Comparison of ENCODE assay signal across 19 cellular contexts in genomic region chr9:9970514-9970913, GRCh38.
DNase-seq lines count a peak whose midpoint lies in the region; ATAC-seq and TF ChIP-seq lines count a peak whose summit lies in the region.
"Had no signal": no experiment of that assay in that cellular context is flagged by ENCODE, and none has a peak within 500 bp of the region (broad histone marks: within the 10 kb centered on the region; RNA-seq: fewer than 3 reads in every experiment).

No MANE protein-coding gene starts in this region.

- H3K23me2 ChIP-seq in H9 (ENCODE audit: insufficient read length, low read depth, low read length, poor library complexity, severe bottlenecking), result no peaks in the 10 kb centered on the region

- H3K4me3 Mint-ChIP-seq in H9, result no peak overlapping the region
- no peak overlapping the region for H3K4me3 Mint-ChIP-seq in activated CD8-positive, alpha-beta T cell treated with anti-CD3 and anti-CD28 coated beads for 36 hours
- H3K4me3 Mint-ChIP-seq: B cell; CD4-positive, alpha-beta T cell; CD8-positive, alpha-beta T cell had no signal

- no peak overlapping the region for H3K4me3 ChIP-seq in mesenchymal stem cell (ENCODE audit: insufficient read depth in 1 of 2, low read depth in 1 of 2, low read length in 2 of 2)
- no peak overlapping the region for H3K4me3 ChIP-seq in neuronal stem cell (ENCODE audit: low read length in 2 of 2)
- H3K4me3 ChIP-seq: BLaER1 treated with 17β-estradiol and CSF1 and Interleukin-3, amounts not matched to agents 10 nM and 100 nM had no signal

- peak overlapping the region in 2 of 3 experiments; percentile 27 to 60; a peak in 1 of 7 replicates for H3K27ac Mint-ChIP-seq in H9
- no peak overlapping the region for H3K27ac Mint-ChIP-seq in activated CD8-positive, alpha-beta T cell treated with anti-CD3 and anti-CD28 coated beads for 36 hours
- H3K27ac Mint-ChIP-seq: B cell; CD4-positive, alpha-beta T cell; CD8-positive, alpha-beta T cell had no signal

- H2BK120ac ChIP-seq in H9 (ENCODE audit: low read depth, low read length, poor library complexity, severe bottlenecking) (no peak overlapping the region), mesenchymal stem cell (ENCODE audit: low read depth, low read length) (no peak overlapping the region), neuronal stem cell (ENCODE audit: low read depth, low read length) (no peak overlapping the region)

- H4K5ac ChIP-seq in H9 (ENCODE audit: insufficient read length, low read depth, low read length), result no peak overlapping the region

- H3K36me3 ChIP-seq in mesenchymal stem cell (ENCODE audit: control insufficient read depth in 1 of 2, insufficient read depth in 2 of 2, low read depth in 1 of 2, low read length in 2 of 2) (no peaks in the 10 kb centered on the region), neuronal stem cell (replicated peaks in 1 of 2; ENCODE audit: control insufficient read depth in 2 of 2, insufficient read depth in 2 of 2, low read length in 2 of 2) (no peaks in the 10 kb centered on the region)
- H3K36me3 ChIP-seq: BLaER1 treated with 17β-estradiol and CSF1 and Interleukin-3, amounts not matched to agents 10 nM and 100 nM had no signal

- no peaks in the 10 kb centered on the region for H4K20me1 ChIP-seq in H9 (ENCODE audit: control insufficient read depth, insufficient read depth, insufficient read length)
- H4K20me1 ChIP-seq: BLaER1 treated with 17β-estradiol and CSF1 and Interleukin-3, amounts not matched to agents 10 nM and 100 nM had no signal

- H3K4me1 ChIP-seq in H9 (ENCODE audit: insufficient read depth, low read length), result no peaks in the 10 kb centered on the region
- H3K4me1 ChIP-seq in mesenchymal stem cell (ENCODE audit: control insufficient read depth, insufficient read depth, low read depth, low read length), result no peaks in the 10 kb centered on the region
- no peaks in the 10 kb centered on the region for H3K4me1 ChIP-seq in neuronal stem cell (ENCODE audit: control insufficient read depth in 2 of 2, insufficient read depth in 1 of 2, low read depth in 1 of 2, low read length in 2 of 2)
- H3K4me1 ChIP-seq: BLaER1 treated with 17β-estradiol and CSF1 and Interleukin-3, amounts not matched to agents 10 nM and 100 nM; Caco-2 had no signal

- no peaks in the 10 kb centered on the region for H3K27me3 Mint-ChIP-seq in H9 (ENCODE audit: low read depth)
- H3K27me3 Mint-ChIP-seq in activated CD8-positive, alpha-beta T cell treated with anti-CD3 and anti-CD28 coated beads for 36 hours, result no peaks in the 10 kb centered on the region
- H3K27me3 Mint-ChIP-seq: B cell; CD4-positive, alpha-beta T cell had no signal

- H3K9ac ChIP-seq in H9 (ENCODE audit: extremely low read depth, insufficient read length, low read length) (no peak overlapping the region), mesenchymal stem cell (ENCODE audit: low read length) (no peak overlapping the region), neuronal stem cell (ENCODE audit: low read depth, low read length, poor library complexity) (no peak overlapping the region)
- H3K9ac ChIP-seq: BLaER1 treated with 17β-estradiol and CSF1 and Interleukin-3, amounts not matched to agents 10 nM and 100 nM had no signal

- TF ChIP-seq CTCF in H9 (conservative IDR thresholded peaks at IDR 0.05), result no peak
- TF ChIP-seq CTCF in activated CD8-positive, alpha-beta T cell treated with anti-CD3 and anti-CD28 coated beads for 36 hours (IDR thresholded peaks at IDR 0.05), result no peak

- no peak overlapping the region for H3K27ac ChIP-seq in H9 (ENCODE audit: insufficient read length, low read depth, low read length)
- no peak overlapping the region for H3K27ac ChIP-seq in mesenchymal stem cell (ENCODE audit: low read length, poor library complexity, severe bottlenecking)
- H3K27ac ChIP-seq in neuronal stem cell (replicated peaks; ENCODE audit: low read length), result no peak overlapping the region
- H3K27ac ChIP-seq: BLaER1 treated with 17β-estradiol and CSF1 and Interleukin-3, amounts not matched to agents 10 nM and 100 nM; C4-2B had no signal

- H3K14ac ChIP-seq in H9 (ENCODE audit: insufficient read depth, low read length) (no peak overlapping the region), mesenchymal stem cell (ENCODE audit: low read length in 2 of 2) (no peak overlapping the region), neuronal stem cell (ENCODE audit: low read length) (no peak overlapping the region)

- intact Hi-C loops in activated CD8-positive, alpha-beta T cell treated with anti-CD3 and anti-CD28 coated beads for 36 hours (cut with micrococcal nuclease), result no loop called here

- H3K4me2 ChIP-seq in H9 (ENCODE audit: insufficient read depth, insufficient read length, low read length), result no peak overlapping the region
- H3K4me2 ChIP-seq in mesenchymal stem cell (ENCODE audit: low read length, poor library complexity, severe bottlenecking), result no peak overlapping the region
- H3K4me2 ChIP-seq in neuronal stem cell (ENCODE audit: insufficient read depth, low read length, poor library complexity, severe bottlenecking), result no peak overlapping the region
- H3K4me2 ChIP-seq: BLaER1 treated with 17β-estradiol and CSF1 and Interleukin-3, amounts not matched to agents 10 nM and 100 nM had no signal

- no peak overlapping the region for H2AK5ac ChIP-seq in H9 (ENCODE audit: insufficient read length, low read length)
- peak overlapping the region; percentile 77 for H2AK5ac ChIP-seq in mesenchymal stem cell (ENCODE audit: low read length, severe bottlenecking)
- H2AK5ac ChIP-seq in neuronal stem cell (ENCODE audit: low read depth, low read length), result no peak overlapping the region

- WGBS in H9 (ENCODE audit: extremely low coverage, insufficient read length, low lambda C conversion rate), result no CpG with 5 or more reads among the region's 5 CpGs
- 94% methylated on average over 4 of the region's 5 CpGs for WGBS in mesenchymal stem cell
- no CpG with 5 or more reads among the region's 5 CpGs for WGBS in neuronal stem cell (ENCODE audit: extremely low coverage in 2 of 2, insufficient read length in 2 of 2, insufficient replicate concordance in 1 of 2), 2 donors

- H2AFZ ChIP-seq in H9 (ENCODE audit: low read length), result no peak overlapping the region
- H2AFZ ChIP-seq in mesenchymal stem cell (ENCODE audit: low read depth, low read length), result no peak overlapping the region
- no peak overlapping the region for H2AFZ ChIP-seq in neuronal stem cell (ENCODE audit: low read length)

- peaks cover 6% of the 10 kb centered on the region in 2 experiments for H3K4me1 Mint-ChIP-seq in H9
- H3K4me1 Mint-ChIP-seq in activated CD8-positive, alpha-beta T cell treated with anti-CD3 and anti-CD28 coated beads for 36 hours (ENCODE audit: low read depth), result no peaks in the 10 kb centered on the region
- H3K4me1 Mint-ChIP-seq: B cell had no signal

- H2BK5ac ChIP-seq in H9 (ENCODE audit: insufficient read length, low read length) (no peak overlapping the region), mesenchymal stem cell (ENCODE audit: low read depth, low read length, poor library complexity, severe bottlenecking) (peak overlapping the region; percentile 51), neuronal stem cell (ENCODE audit: low read length) (no peak overlapping the region)

- H3K36me3 Mint-ChIP-seq in H9 (ENCODE audit: insufficient read depth in 1 of 3, low read depth in 3 of 3), result no peaks in the 10 kb centered on the region
- H3K36me3 Mint-ChIP-seq in activated CD8-positive, alpha-beta T cell treated with anti-CD3 and anti-CD28 coated beads for 36 hours (ENCODE audit: low read depth), result no peaks in the 10 kb centered on the region
- H3K36me3 Mint-ChIP-seq: CD8-positive, alpha-beta T cell had no signal

- H3K79me2 ChIP-seq in H9 (ENCODE audit: insufficient read depth, low read length), result no peaks in the 10 kb centered on the region

- no peak overlapping the region for H2BK20ac ChIP-seq in H9 (ENCODE audit: low read depth, low read length, poor library complexity, severe bottlenecking)

- no peak for DNase-seq in H9
- DNase-seq in SK-MEL-5 (ENCODE audit: low read depth, low spot score), result peak; percentile 9
- no peak for DNase-seq in mesenchymal stem cell
- peak; percentile 27 for DNase-seq in neuronal stem cell (ENCODE audit: low spot score)
- no peak for DNase-seq in activated CD8-positive, alpha-beta T cell treated with anti-CD3 and anti-CD28 coated beads for 36 hours
- DNase-seq: 8988T; AML-193; Caco-2; Calu3; CD4-positive, alpha-beta T cell; CD8-positive, alpha-beta T cell; DMS79 treated with DMSO at 0.1 percent for 48 hours; GF-D8 had no signal

- POLR2A ChIA-PET in activated CD8-positive, alpha-beta T cell treated with anti-CD3 and anti-CD28 coated beads for 36 hours (lab: Charles Lee), result no interaction called here

- H3K23ac ChIP-seq in H9 (ENCODE audit: insufficient read length, low read depth, low read length), result no peak overlapping the region
- H3K23ac ChIP-seq in mesenchymal stem cell (ENCODE audit: low read length in 2 of 2), result no peak overlapping the region
- no peak overlapping the region for H3K23ac ChIP-seq in neuronal stem cell (ENCODE audit: low read depth, low read length, poor library complexity)

- H3K56ac ChIP-seq in H9 (ENCODE audit: insufficient read length, low read depth, low read length), result no peak overlapping the region

- no peaks in the 10 kb centered on the region for H3K79me1 ChIP-seq in H9 (ENCODE audit: insufficient read depth, low read depth, low read length, poor library complexity, severe bottlenecking)
- no peaks in the 10 kb centered on the region for H3K79me1 ChIP-seq in mesenchymal stem cell (replicated peaks; ENCODE audit: low read length, poor library complexity, severe bottlenecking)
- no peaks in the 10 kb centered on the region for H3K79me1 ChIP-seq in neuronal stem cell (ENCODE audit: low read depth, low read length)

- CTCF ChIA-PET in activated CD8-positive, alpha-beta T cell treated with anti-CD3 and anti-CD28 coated beads for 36 hours (lab: Charles Lee), result no interaction called here

- in situ Hi-C loops in SK-MEL-5 (cut with HindIII; ENCODE audit: low pct_unique_long_range_greater_than_20kb, low sequenced_read_pairs), result no loop called here

- H3K27me3 ChIP-seq in H9 (ENCODE audit: insufficient read depth, low read length) (no peaks in the 10 kb centered on the region), mesenchymal stem cell (ENCODE audit: control insufficient read depth in 1 of 2, insufficient read depth in 1 of 2, low read length in 2 of 2) (peaks cover 0 to 6% of the 10 kb centered on the region in 2 experiments), neuronal stem cell (ENCODE audit: control insufficient read depth in 3 of 3, insufficient read depth in 3 of 3, low read depth in 1 of 3, low read length in 3 of 3) (no peaks in the 10 kb centered on the region)
- H3K27me3 ChIP-seq: BLaER1 treated with 17β-estradiol and CSF1 and Interleukin-3, amounts not matched to agents 10 nM and 100 nM had no signal

- H4K8ac ChIP-seq in H9 (replicated peaks; ENCODE audit: insufficient read length, low read depth, low read length) (no peak overlapping the region), mesenchymal stem cell (ENCODE audit: low read length) (no peak overlapping the region), neuronal stem cell (ENCODE audit: low read depth, low read length) (no peak overlapping the region)

- no peak overlapping the region for H3T11ph ChIP-seq in H9 (ENCODE audit: low read length)

- no peaks in the 10 kb centered on the region for H3K9me3 Mint-ChIP-seq in H9
- peaks cover 3% of the 10 kb centered on the region for H3K9me3 Mint-ChIP-seq in activated CD8-positive, alpha-beta T cell treated with anti-CD3 and anti-CD28 coated beads for 36 hours
- H3K9me3 Mint-ChIP-seq: CD8-positive, alpha-beta T cell had no signal

- ATAC-seq in HG02588 (IDR thresholded peaks at IDR 0.05; ENCODE audit: unreplicated experiment) (no peak), HG02678 (IDR thresholded peaks at IDR 0.05; ENCODE audit: unreplicated experiment) (no peak), GM18517 (IDR thresholded peaks at IDR 0.05; ENCODE audit: unreplicated experiment) (no peak)
- ATAC-seq in activated CD8-positive, alpha-beta T cell treated with anti-CD3 and anti-CD28 coated beads for 36 hours, result no peak
- ATAC-seq: CD8-positive, alpha-beta T cell had no signal

- H4K91ac ChIP-seq in H9 (ENCODE audit: insufficient read length, low read depth, low read length) (no peak overlapping the region), mesenchymal stem cell (ENCODE audit: low read length) (no peak overlapping the region), neuronal stem cell (ENCODE audit: low read depth, low read length, poor library complexity) (no peak overlapping the region)

- H3K18ac ChIP-seq in H9 (ENCODE audit: insufficient read length, low read depth, low read length) (no peak overlapping the region), mesenchymal stem cell (ENCODE audit: low read depth in 1 of 2, low read length in 2 of 2) (no peak overlapping the region), neuronal stem cell (ENCODE audit: low read length) (no peak overlapping the region)

- H3K9me3 ChIP-seq in H9 (ENCODE audit: control insufficient read depth, low read depth, low read length) (no peaks in the 10 kb centered on the region), mesenchymal stem cell (ENCODE audit: control insufficient read depth, low read length) (no peaks in the 10 kb centered on the region), neuronal stem cell (replicated peaks in 1 of 2; ENCODE audit: control insufficient read depth in 2 of 2, insufficient read depth in 1 of 2, low read depth in 1 of 2, low read length in 2 of 2) (no peaks in the 10 kb centered on the region)
- H3K9me3 ChIP-seq: BLaER1 treated with 17β-estradiol and CSF1 and Interleukin-3, amounts not matched to agents 10 nM and 100 nM; Caco-2 had no signal

- no peak overlapping the region for H2BK12ac ChIP-seq in H9 (ENCODE audit: insufficient read length, low read depth, low read length)
- H2BK12ac ChIP-seq in mesenchymal stem cell (ENCODE audit: low read length in 2 of 2), result no peak overlapping the region
- no peak overlapping the region for H2BK12ac ChIP-seq in neuronal stem cell (ENCODE audit: low read length)

- H2BK15ac ChIP-seq in H9 (ENCODE audit: low read depth, low read length), result no peak overlapping the region
- no peak overlapping the region for H2BK15ac ChIP-seq in mesenchymal stem cell (ENCODE audit: low read depth, poor library complexity, severe bottlenecking)
- H2BK15ac ChIP-seq in neuronal stem cell (ENCODE audit: low read length), result no peak overlapping the region

- H3K4ac ChIP-seq in H9 (ENCODE audit: low read depth, low read length) (no peak overlapping the region), mesenchymal stem cell (ENCODE audit: low read depth in 1 of 2, low read length in 2 of 2) (no peak overlapping the region), neuronal stem cell (ENCODE audit: low read length) (no peak overlapping the region)

Comparison
In these comparisons a context has a peak if more than half of its experiments do, and no peak if none do; other contexts are left out.
1. DNase-seq: peak in SK-MEL-5 (single experiment) and neuronal stem cell (single experiment); none in H9 (single experiment), mesenchymal stem cell (single experiment) and activated CD8-positive, alpha-beta T cell treated with anti-CD3 and anti-CD28 coated beads for 36 hours (single experiment).